Comparison of ENCODE assay signal across 9 cellular contexts in the genomic region with DNA sequence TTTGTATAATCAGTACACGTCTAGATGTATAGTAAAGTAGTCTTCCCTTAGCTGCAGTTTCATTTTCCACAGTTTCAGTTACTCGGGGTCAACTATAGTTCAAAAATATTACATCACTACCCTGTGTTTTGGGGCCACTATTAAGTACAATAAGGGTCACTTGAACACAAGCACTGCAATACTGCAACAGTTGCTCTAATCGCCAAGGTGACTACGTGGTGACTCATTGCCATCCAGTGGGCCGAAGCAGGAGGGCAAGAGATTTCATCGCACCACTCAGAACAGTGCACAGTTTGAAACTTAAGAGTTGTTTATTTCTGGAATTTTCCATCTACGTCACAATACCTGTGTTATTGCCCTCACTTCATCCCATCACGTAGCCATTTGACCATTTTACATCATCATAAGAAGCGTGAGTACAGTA. TPM values are rescaled to one million over a fixed set of nuclear protein-coding genes. Genes with fewer than 3 reads are reported as not detected.
DNase-seq lines count a peak whose midpoint lies in the region; ATAC-seq and TF ChIP-seq lines count a peak whose summit lies in the region.
"Had no signal": no experiment of that assay in that cellular context is flagged by ENCODE, and none has a peak within 500 bp of the region (broad histone marks: within the 10 kb centered on the region; RNA-seq: fewer than 3 reads in every experiment).

A gene (plus strand): TSS at position 379 of the 424 bp plus-strand sequence. CDS start 18,994 bp downstream, outside the sequence.

- H3K27me3 ChIP-seq in HCT116 (ENCODE audit: insufficient read depth, low read length) (no peaks in the 10 kb centered on the region), MG63 (no peaks in the 10 kb centered on the region), body of pancreas (no peaks in the 10 kb centered on the region), esophagus squamous epithelium (no peaks in the 10 kb centered on the region)
- H3K27me3 ChIP-seq: BLaER1 had no signal

- WGBS in body of pancreas, 2 donors: 42 to 55% methylated on average over 9 of the region's 9 CpGs
- 44 to 62% methylated on average over 9 of the region's 9 CpGs for WGBS in esophagus squamous epithelium, 2 donors

- peak within 1 kb of the TSS; percentile 30 for H3K9ac ChIP-seq in HCT116 (ENCODE audit: low read length)
- H3K9ac ChIP-seq: BLaER1 had no signal

- DNase-seq in NCI-H2227 (lab: John Stamatoyannopoulos, UW; ENCODE audit: unreplicated experiment): peak; percentile 5
- no peak for DNase-seq in NCI-H2227 treated with DMSO at 0.1 percent for 48 hours (lab: John Stamatoyannopoulos, UW)
- DNase-seq in HCT116 (ENCODE audit: low read depth, low spot score): peak; percentile 99
- DNase-seq in MG63: peak; percentile 90
- DNase-seq in body of pancreas: peak; percentile 17 to 34 (median 30)
- peak; percentile 45 for DNase-seq in medulla oblongata (ENCODE audit: extremely low spot score)
- no peak for DNase-seq in esophagus squamous epithelium (lab: John Stamatoyannopoulos, UW)
- no peak for DNase-seq in occipital lobe (lab: John Stamatoyannopoulos, UW)

- H3K27ac ChIP-seq in HCT116 (ENCODE audit: low read depth, low read length) (peak within 1 kb of the TSS; percentile 52), body of pancreas (no peak within 1 kb of the TSS), esophagus squamous epithelium (no peak within 1 kb of the TSS)
- H3K27ac ChIP-seq: BLaER1 had no signal

- peak within 1 kb of the TSS; percentile 46 for H3K4me2 ChIP-seq in HCT116 (ENCODE audit: low read length)
- H3K4me2 ChIP-seq: BLaER1 had no signal

- H3K36me3 ChIP-seq in HCT116 (ENCODE audit: control insufficient read depth in 1 of 2, insufficient read depth in 2 of 2, low read length in 2 of 2) (peaks cover 0 to 8% of the 10 kb centered on the region in 2 experiments; a peak in 1 of 4 replicates), MG63 (no peaks in the 10 kb centered on the region), body of pancreas (replicated peaks in 1 of 2; ENCODE audit: insufficient read depth in 1 of 2, low read depth in 2 of 2) (no peaks in the 10 kb centered on the region), esophagus squamous epithelium (no peaks in the 10 kb centered on the region)
- H3K36me3 ChIP-seq: BLaER1 had no signal

- RAD21 ChIA-PET in HCT116 (lab: Charles Lee; ENCODE audit: low non-redundant PET in 1 of 2, low total read pairs in 2 of 2, uncharacterized antibody in 2 of 2, unreplicated experiment in 2 of 2): interaction anchor here in 1 of 2 experiments (1.2 kb wide), 1 partner anchor 144 kb away, joined by 4 read pairs; no protein-coding TSS in a partner anchor

- no TSS peak for BruUV-seq in HCT116 (replicated peaks; lab: Mats Ljungman, UMichigan)

- ATAC-seq in HCT116 (peak; percentile 97), body of pancreas (peak; percentile 62)

- H3K4me1 ChIP-seq in HCT116 (ENCODE audit: control insufficient read depth in 1 of 2, insufficient read depth in 2 of 2, low read length in 2 of 2) (peaks cover 21 to 61% of the 10 kb centered on the region in 2 experiments), body of pancreas (no peaks in the 10 kb centered on the region), esophagus squamous epithelium (no peaks in the 10 kb centered on the region)

- peak within 1 kb of the TSS; percentile 64 for H2AFZ ChIP-seq in HCT116 (ENCODE audit: low read depth, low read length, poor library complexity, severe bottlenecking)

- H3K9me3 ChIP-seq in HCT116 (ENCODE audit: control insufficient read depth in 1 of 2, insufficient read depth in 1 of 2, low read depth in 1 of 2, low read length in 2 of 2) (no peaks in the 10 kb centered on the region), MG63 (no peaks in the 10 kb centered on the region), body of pancreas (no peaks in the 10 kb centered on the region), esophagus squamous epithelium (no peaks in the 10 kb centered on the region)
- H3K9me3 ChIP-seq: BLaER1 had no signal

- TF ChIP-seq CTCF in HCT116 (IDR thresholded peaks at IDR 0.05 in 2 of 3, conservative IDR thresholded peaks at IDR 0.05 in 1 of 3; ENCODE audit: borderline replicate concordance in 1 of 3, insufficient read depth in 1 of 3, low read depth in 2 of 3, low read length in 2 of 3): peak in 2 of 3 experiments; percentile 40 to 56; a peak in 3 of 6 replicates
- peak in 4 of 7 experiments; percentile 28 to 46 (median 43) for TF ChIP-seq CTCF in body of pancreas (IDR thresholded peaks at IDR 0.05)
- TF ChIP-seq CTCF in esophagus squamous epithelium (IDR thresholded peaks at IDR 0.05): no peak

- CTCF ChIA-PET in HCT116 (lab: Charles Lee): interaction anchor here (1.4 kb wide), 1 partner anchor 36 kb away, joined by 5 read pairs; no protein-coding TSS in a partner anchor

- H4K20me1 ChIP-seq in HCT116 (ENCODE audit: insufficient read depth): no peaks in the 10 kb centered on the region
- H4K20me1 ChIP-seq: BLaER1 had no signal

- TF ChIP-seq RAD21 in HCT116 (IDR thresholded peaks at IDR 0.05; ENCODE audit: low read depth): peak; percentile 94

- TF ChIP-seq POLR2A in HCT116 (IDR thresholded peaks at IDR 0.05; ENCODE audit: borderline replicate concordance, extremely low read depth, insufficient read depth, insufficient read length) (no peak), body of pancreas (IDR thresholded peaks at IDR 0.05) (no peak), esophagus squamous epithelium (IDR thresholded peaks at IDR 0.05) (no peak)

- H3K79me2 ChIP-seq in HCT116 (ENCODE audit: insufficient read depth, low read length): no peaks in the 10 kb centered on the region

- intact Hi-C loops in HCT116 (cut with micrococcal nuclease): loop anchor here (1.0 to 2.0 kb wide), 3 partner anchors 102 to 398 kb away; no protein-coding TSS in a partner anchor
- intact Hi-C loops in body of pancreas (cut with DNase I): no loop called here
- intact Hi-C loops in esophagus squamous epithelium (cut with DNase I): no loop called here

- POLR2A ChIA-PET in HCT116 (lab: Charles Lee): interaction anchor here (0.8 to 1.3 kb wide), 6 partner anchors 10 to 110 kb away, joined by 3 to 4 read pairs (median 3); no protein-coding TSS in a partner anchor

- peak within 1 kb of the TSS in 1 of 2 experiments; percentile 3; a peak in 1 of 4 replicates for H3K4me3 ChIP-seq in HCT116 (replicated peaks in 1 of 2; ENCODE audit: low read depth in 1 of 2, low read length in 2 of 2)
- H3K4me3 ChIP-seq in MG63: no peak within 1 kb of the TSS
- no peak within 1 kb of the TSS for H3K4me3 ChIP-seq in body of pancreas
- H3K4me3 ChIP-seq in esophagus squamous epithelium: no peak within 1 kb of the TSS
- H3K4me3 ChIP-seq: BLaER1 had no signal

- no peaks in the 10 kb centered on the region for H3K9me2 ChIP-seq in HCT116 (ENCODE audit: insufficient read depth)

TF ChIP-seq in HCT116, 20 proteins besides CTCF, POLR2A, EP300 and RAD21:
- TF ChIP-seq YY1 (IDR thresholded peaks at IDR 0.05; ENCODE audit: extremely low read depth, insufficient replicate concordance, low read depth, low read length) (peak; percentile 69), EZH2 (IDR thresholded peaks at IDR 0.05) (no peak), POLR2AphosphoS5 (IDR thresholded peaks at IDR 0.05; ENCODE audit: low read depth, low read length) (peak; percentile 78), SIN3A (IDR thresholded peaks at IDR 0.05; ENCODE audit: low read depth) (no peak), CBX3 (IDR thresholded peaks at IDR 0.05; ENCODE audit: low read depth) (peak; percentile 95), SP1 (IDR thresholded peaks at IDR 0.05; ENCODE audit: low read depth) (peak; percentile 96), JUND (IDR thresholded peaks at IDR 0.05) (peak; percentile 91), SRF (IDR thresholded peaks at IDR 0.05; ENCODE audit: low read depth) (peak; percentile 86), EGR1 (IDR thresholded peaks at IDR 0.05; ENCODE audit: low read depth) (peak; percentile 35; the same call in 1 of the 2 replicates), TCF7L2 (IDR thresholded peaks at IDR 0.05; ENCODE audit: borderline replicate concordance, extremely low read depth, insufficient read depth, insufficient read length) (no peak), EZH2phosphoT487 (IDR thresholded peaks at IDR 0.05; ENCODE audit: borderline replicate concordance) (no peak), ZNF274 (IDR thresholded peaks at IDR 0.05; ENCODE audit: low read depth, low read length) (no peak), FOSL1 (IDR thresholded peaks at IDR 0.05; ENCODE audit: low read depth) (peak; percentile 97), CEBPB (IDR thresholded peaks at IDR 0.05; ENCODE audit: low read depth) (peak; percentile 94)
- TF ChIP-seq, protein P1, sequence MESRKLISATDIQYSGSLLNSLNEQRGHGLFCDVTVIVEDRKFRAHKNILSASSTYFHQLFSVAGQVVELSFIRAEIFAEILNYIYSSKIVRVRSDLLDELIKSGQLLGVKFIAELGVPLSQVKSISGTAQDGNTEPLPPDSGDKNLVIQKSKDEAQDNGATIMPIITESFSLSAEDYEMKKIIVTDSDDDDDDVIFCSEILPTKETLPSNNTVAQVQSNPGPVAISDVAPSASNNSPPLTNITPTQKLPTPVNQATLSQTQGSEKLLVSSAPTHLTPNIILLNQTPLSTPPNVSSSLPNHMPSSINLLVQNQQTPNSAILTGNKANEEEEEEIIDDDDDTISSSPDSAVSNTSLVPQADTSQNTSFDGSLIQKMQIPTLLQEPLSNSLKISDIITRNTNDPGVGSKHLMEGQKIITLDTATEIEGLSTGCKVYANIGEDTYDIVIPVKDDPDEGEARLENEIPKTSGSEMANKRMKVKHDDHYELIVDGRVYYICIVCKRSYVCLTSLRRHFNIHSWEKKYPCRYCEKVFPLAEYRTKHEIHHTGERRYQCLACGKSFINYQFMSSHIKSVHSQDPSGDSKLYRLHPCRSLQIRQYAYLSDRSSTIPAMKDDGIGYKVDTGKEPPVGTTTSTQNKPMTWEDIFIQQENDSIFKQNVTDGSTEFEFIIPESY (IDR thresholded peaks at IDR 0.05; ENCODE audit: extremely low read depth, insufficient replicate concordance, low read length): peak; percentile 78
- TF ChIP-seq, protein P2, sequence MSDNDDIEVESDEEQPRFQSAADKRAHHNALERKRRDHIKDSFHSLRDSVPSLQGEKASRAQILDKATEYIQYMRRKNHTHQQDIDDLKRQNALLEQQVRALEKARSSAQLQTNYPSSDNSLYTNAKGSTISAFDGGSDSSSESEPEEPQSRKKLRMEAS (IDR thresholded peaks at IDR 0.05): peak; percentile 60; the same call in 1 of the 2 replicates
- TF ChIP-seq, protein P3, sequence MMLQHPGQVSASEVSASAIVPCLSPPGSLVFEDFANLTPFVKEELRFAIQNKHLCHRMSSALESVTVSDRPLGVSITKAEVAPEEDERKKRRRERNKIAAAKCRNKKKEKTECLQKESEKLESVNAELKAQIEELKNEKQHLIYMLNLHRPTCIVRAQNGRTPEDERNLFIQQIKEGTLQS (IDR thresholded peaks at IDR 0.05): peak; percentile 74; the same call in 1 of the 2 replicates

RNA-seq across cellular contexts. Expression of the gene that starts here (rescaled TPM):
- 22.9 TPM for total RNA-seq in HCT116 (2021; ENCODE audit: unreplicated experiment)
- 17.3 and 18.7 TPM in 2 replicates for polyA plus RNA-seq in HCT116 (2012)
- total RNA-seq in MG63 (2014; rRNA removed; shearing (Covaris generic); ENCODE audit: low replicate concordance): not detected in 2 replicates
- not detected for total RNA-seq in body of pancreas
- not detected for total RNA-seq in esophagus squamous epithelium
- not detected for total RNA-seq in occipital lobe

Comparison
In these comparisons a context has a peak if more than half of its experiments do, and no peak if none do; other contexts are left out.
1. RNA of the gene that starts here (total RNA-seq): 22.9 TPM in HCT116 (single experiment); not detected in MG63, not detected in body of pancreas, not detected in esophagus squamous epithelium and not detected in occipital lobe (single experiment); every median in the first group is over 10 times any median in the second.
2. DNase-seq: peak in NCI-H2227 (single experiment), HCT116 (single experiment) and medulla oblongata (single experiment); none in NCI-H2227 treated with DMSO at 0.1 percent for 48 hours (single experiment), esophagus squamous epithelium (single experiment) and occipital lobe (single experiment).
3. Peak in DNase-seq in MG63; RNA of the gene not detected or under 1 TPM.
4. Peak in DNase-seq and ATAC-seq in body of pancreas; RNA of the gene not detected or under 1 TPM.
5. CTCF ChIP-seq: peak in HCT116 (2 of 3) and body of pancreas (4 of 7); none in esophagus squamous epithelium (0 of 6).